In genomic region chr1:94979126-94979525, GRCh38 we compare ENCODE assay signal across 16 cellular contexts. TPM values are rescaled to one million over a fixed set of nuclear protein-coding genes. Genes with fewer than 3 reads are reported as not detected.
DNase-seq lines count a peak whose midpoint lies in the region; ATAC-seq and TF ChIP-seq lines count a peak whose summit lies in the region.
"Had no signal": no experiment of that assay in that cellular context is flagged by ENCODE, and none has a peak within 500 bp of the region (broad histone marks: within the 10 kb centered on the region; RNA-seq: fewer than 3 reads in every experiment).

No MANE protein-coding gene starts in this region.

- no peak overlapping the region for H2BK12ac ChIP-seq in trophoblast cell (ENCODE audit: low read length)

- H3K27me3 ChIP-seq in esophagus muscularis mucosa (no peaks in the 10 kb centered on the region), upper lobe of right lung (no peaks in the 10 kb centered on the region), transverse colon (no peaks in the 10 kb centered on the region), trophoblast cell (ENCODE audit: insufficient read depth, low read length) (no peaks in the 10 kb centered on the region)
- H3K27me3 ChIP-seq: BE2C had no signal

- no peak overlapping the region for H3K4ac ChIP-seq in trophoblast cell (ENCODE audit: low read depth, low read length)

- TF ChIP-seq EP300 in esophagus muscularis mucosa (IDR thresholded peaks at IDR 0.05) (no peak), transverse colon (IDR thresholded peaks at IDR 0.05; ENCODE audit: low read depth) (no peak)

- in situ Hi-C loops in transverse colon (cut with MboI; ENCODE audit: low pct_ligation_motif_present in 1 of 4, low pct_unique_long_range_greater_than_20kb in 1 of 4, low sequenced_read_pairs in 3 of 4): no loop called here

- no peak overlapping the region for H3K14ac ChIP-seq in trophoblast cell (ENCODE audit: low read length)

- no peak for TF ChIP-seq CTCF in esophagus muscularis mucosa (IDR thresholded peaks at IDR 0.05)
- no peak for TF ChIP-seq CTCF in nephron (IDR thresholded peaks at IDR 0.05; ENCODE audit: unreplicated experiment in 3 of 3)
- TF ChIP-seq CTCF in upper lobe of right lung (IDR thresholded peaks at IDR 0.05): no peak
- no peak for TF ChIP-seq CTCF in transverse colon (IDR thresholded peaks at IDR 0.05)

- intact Hi-C loops in esophagus muscularis mucosa (cut with DNase I) (no loop called here), upper lobe of right lung (cut with DNase I) (no loop called here), transverse colon (cut with DNase I; ENCODE audit: low total_unique reads) (no loop called here)

- TF ChIP-seq POLR2A in esophagus muscularis mucosa (IDR thresholded peaks at IDR 0.05; ENCODE audit: low read depth): no peak
- no peak for TF ChIP-seq POLR2A in transverse colon (IDR thresholded peaks at IDR 0.05)

- 99% methylated on average over 5 of the region's 5 CpGs for WGBS in esophagus muscularis mucosa
- 84% methylated on average over 5 of the region's 5 CpGs; no CpG with 5 or more reads in 1 of the 2 donors for WGBS in transverse colon (ENCODE audit: low coverage in 1 of 2), 2 donors
- WGBS in trophoblast cell (ENCODE audit: extremely low coverage, insufficient coverage, insufficient read length): no CpG with 5 or more reads among the region's 5 CpGs

- ATAC-seq in HG03159 (IDR thresholded peaks at IDR 0.05; ENCODE audit: unreplicated experiment) (peak; percentile 53), upper lobe of right lung (no peak)

- H3K23ac ChIP-seq in trophoblast cell (ENCODE audit: low read length): no peak overlapping the region

- no peaks in the 10 kb centered on the region for H3K79me2 ChIP-seq in trophoblast cell (ENCODE audit: control insufficient read depth, insufficient read depth, low read length, poor library complexity)

- H3K36me3 Mint-ChIP-seq in nephron (ENCODE audit: low read depth): peaks cover 3% of the 10 kb centered on the region

- H2BK5ac ChIP-seq in trophoblast cell (ENCODE audit: low read depth, low read length, poor library complexity): no peak overlapping the region

- H3K36me3 ChIP-seq in esophagus muscularis mucosa: no peaks in the 10 kb centered on the region
- H3K36me3 ChIP-seq in upper lobe of right lung: no peaks in the 10 kb centered on the region
- no peaks in the 10 kb centered on the region for H3K36me3 ChIP-seq in transverse colon
- H3K36me3 ChIP-seq in trophoblast cell (ENCODE audit: control insufficient read depth in 1 of 2, insufficient read depth in 2 of 2, low read length in 2 of 2): no peaks in the 10 kb centered on the region
- H3K36me3 ChIP-seq: BE2C had no signal

- peaks cover 51% of the 10 kb centered on the region for H3K4me1 Mint-ChIP-seq in nephron

- H3K4me3 ChIP-seq in esophagus muscularis mucosa (no peak overlapping the region), upper lobe of right lung (no peak overlapping the region), transverse colon (no peak overlapping the region), trophoblast cell (ENCODE audit: low read depth, low read length) (no peak overlapping the region)

- no peak overlapping the region for H3K4me3 Mint-ChIP-seq in nephron

- no peak overlapping the region for H3K18ac ChIP-seq in trophoblast cell (ENCODE audit: low read length)

- H4K12ac ChIP-seq in trophoblast cell (ENCODE audit: low read depth, low read length): no peak overlapping the region

- H3K9ac ChIP-seq in trophoblast cell (ENCODE audit: low read length): no peak overlapping the region

- H3K4me1 ChIP-seq in esophagus muscularis mucosa: peaks cover 8 to 30% (median 25%) of the 10 kb centered on the region in 4 donors
- H3K4me1 ChIP-seq in upper lobe of right lung: no peaks in the 10 kb centered on the region
- peaks cover 0 to 33% (median 15%) of the 10 kb centered on the region in 4 donors for H3K4me1 ChIP-seq in transverse colon
- peaks cover 0 to 5% of the 10 kb centered on the region in 2 experiments for H3K4me1 ChIP-seq in trophoblast cell (ENCODE audit: control insufficient read depth in 1 of 2, insufficient read depth in 2 of 2, low read length in 2 of 2)

- no peaks in the 10 kb centered on the region for H3K9me3 Mint-ChIP-seq in nephron

- H3K4me2 ChIP-seq in trophoblast cell (ENCODE audit: low read length): no peak overlapping the region

- DNase-seq in esophagus muscularis mucosa (ENCODE audit: extremely low spot score): no peak
- no peak for DNase-seq in upper lobe of right lung
- no peak for DNase-seq in transverse colon
- DNase-seq in trophoblast cell: no peak
- no peak for DNase-seq in DMS79 treated with DMSO at 0.1 percent for 48 hours (lab: John Stamatoyannopoulos, UW)
- DNase-seq: BE2C, DMS 273 treated with DMSO at 0.1 percent for 48 hours, EL, KG1, NCI-H1092, NCI-H1694, NCI-H345, NCI-H526 treated with DMSO at 0.1 percent for 48 hours had no signal

- no peaks in the 10 kb centered on the region for H3K27me3 Mint-ChIP-seq in nephron (ENCODE audit: low read depth)

- no peak overlapping the region for H2AK5ac ChIP-seq in trophoblast cell (ENCODE audit: low read length)

- no peak overlapping the region for H4K8ac ChIP-seq in trophoblast cell (ENCODE audit: low read depth, low read length)

- H3K27ac ChIP-seq in esophagus muscularis mucosa (replicated peaks in 1 of 4): peak overlapping the region; percentile 17 to 65 (median 48)
- peak overlapping the region; percentile 38 for H3K27ac ChIP-seq in upper lobe of right lung
- peak overlapping the region in 2 of 4 donors; percentile 71 to 74 for H3K27ac ChIP-seq in transverse colon
- no peak overlapping the region for H3K27ac ChIP-seq in trophoblast cell (ENCODE audit: low read depth, low read length)
- H3K27ac ChIP-seq: RWPE1 had no signal

- H3K79me1 ChIP-seq in trophoblast cell (ENCODE audit: low read length): peaks cover 2% of the 10 kb centered on the region

- H3K27ac Mint-ChIP-seq in nephron: peak overlapping the region; percentile 11 to 82 (median 82)

- no peak overlapping the region for H2BK120ac ChIP-seq in trophoblast cell (ENCODE audit: insufficient read depth, low read length, poor library complexity)

- H3K9me3 ChIP-seq in esophagus muscularis mucosa: no peaks in the 10 kb centered on the region
- H3K9me3 ChIP-seq in upper lobe of right lung: no peaks in the 10 kb centered on the region
- H3K9me3 ChIP-seq in transverse colon: no peaks in the 10 kb centered on the region
- H3K9me3 ChIP-seq in trophoblast cell (ENCODE audit: insufficient read depth, low read depth, low read length): no peaks in the 10 kb centered on the region
- H3K9me3 ChIP-seq: BE2C had no signal

- H4K91ac ChIP-seq in trophoblast cell (ENCODE audit: low read depth, low read length): no peak overlapping the region

- no peak overlapping the region for H2AFZ ChIP-seq in trophoblast cell (ENCODE audit: insufficient read depth, low read length, poor library complexity)

RNA-seq across cellular contexts. Expression of gene CNN3, which starts 52.2 kb away (rescaled TPM):
- total RNA-seq in esophagus muscularis mucosa (100 to 1,000 TPM; 140 to 268 (median 194) TPM), upper lobe of right lung (215 TPM), transverse colon (10 to 100 TPM; 22.4 to 96.2 (median 59.7) TPM)
- 202 and 212 TPM in 2 replicates for polyA plus RNA-seq in trophoblast cell (2013)
